1 cellular context compared by ENCODE assay signal in genomic region chr4:76571274-76571673, GRCh38.
TF ChIP-seq lines count a peak whose summit lies in the region.

No MANE protein-coding gene starts in this region.

TF ChIP-seq in HepG2, 621 proteins besides CTCF, POLR2A, EP300 and RAD21 (continued from another document and continues in another):
- TF ChIP-seq, protein P1, sequence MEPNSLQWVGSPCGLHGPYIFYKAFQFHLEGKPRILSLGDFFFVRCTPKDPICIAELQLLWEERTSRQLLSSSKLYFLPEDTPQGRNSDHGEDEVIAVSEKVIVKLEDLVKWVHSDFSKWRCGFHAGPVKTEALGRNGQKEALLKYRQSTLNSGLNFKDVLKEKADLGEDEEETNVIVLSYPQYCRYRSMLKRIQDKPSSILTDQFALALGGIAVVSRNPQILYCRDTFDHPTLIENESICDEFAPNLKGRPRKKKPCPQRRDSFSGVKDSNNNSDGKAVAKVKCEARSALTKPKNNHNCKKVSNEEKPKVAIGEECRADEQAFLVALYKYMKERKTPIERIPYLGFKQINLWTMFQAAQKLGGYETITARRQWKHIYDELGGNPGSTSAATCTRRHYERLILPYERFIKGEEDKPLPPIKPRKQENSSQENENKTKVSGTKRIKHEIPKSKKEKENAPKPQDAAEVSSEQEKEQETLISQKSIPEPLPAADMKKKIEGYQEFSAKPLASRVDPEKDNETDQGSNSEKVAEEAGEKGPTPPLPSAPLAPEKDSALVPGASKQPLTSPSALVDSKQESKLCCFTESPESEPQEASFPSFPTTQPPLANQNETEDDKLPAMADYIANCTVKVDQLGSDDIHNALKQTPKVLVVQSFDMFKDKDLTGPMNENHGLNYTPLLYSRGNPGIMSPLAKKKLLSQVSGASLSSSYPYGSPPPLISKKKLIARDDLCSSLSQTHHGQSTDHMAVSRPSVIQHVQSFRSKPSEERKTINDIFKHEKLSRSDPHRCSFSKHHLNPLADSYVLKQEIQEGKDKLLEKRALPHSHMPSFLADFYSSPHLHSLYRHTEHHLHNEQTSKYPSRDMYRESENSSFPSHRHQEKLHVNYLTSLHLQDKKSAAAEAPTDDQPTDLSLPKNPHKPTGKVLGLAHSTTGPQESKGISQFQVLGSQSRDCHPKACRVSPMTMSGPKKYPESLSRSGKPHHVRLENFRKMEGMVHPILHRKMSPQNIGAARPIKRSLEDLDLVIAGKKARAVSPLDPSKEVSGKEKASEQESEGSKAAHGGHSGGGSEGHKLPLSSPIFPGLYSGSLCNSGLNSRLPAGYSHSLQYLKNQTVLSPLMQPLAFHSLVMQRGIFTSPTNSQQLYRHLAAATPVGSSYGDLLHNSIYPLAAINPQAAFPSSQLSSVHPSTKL (CRISPR knock-in tag; IDR thresholded peaks at IDR 0.05), result peak; percentile 76
- TF ChIP-seq ZNF260 (CRISPR knock-in tag; IDR thresholded peaks at IDR 0.05; ENCODE audit: borderline replicate concordance, low read depth) (no peak), ZNF607 (CRISPR knock-in tag; IDR thresholded peaks at IDR 0.05; ENCODE audit: borderline replicate concordance) (no peak), THAP11 (CRISPR knock-in tag; IDR thresholded peaks at IDR 0.05) (0 out of 2 replicates have a peak, but pooled peaks have one; percentile 20), ZFX (CRISPR knock-in tag; IDR thresholded peaks at IDR 0.05; ENCODE audit: low read depth) (no peak), ZNF280D (CRISPR knock-in tag; IDR thresholded peaks at IDR 0.05) (no peak), FOXJ3 (CRISPR knock-in tag; IDR thresholded peaks at IDR 0.05; ENCODE audit: borderline replicate concordance) (peak; percentile 45; the same call in 1 of the 2 replicates), SOX6 (IDR thresholded peaks at IDR 0.05) (no peak), SOX6 (CRISPR knock-in tag; IDR thresholded peaks at IDR 0.05) (peak; percentile 80), PREB (CRISPR knock-in tag; IDR thresholded peaks at IDR 0.05) (no peak), ZBTB10 (CRISPR knock-in tag; IDR thresholded peaks at IDR 0.05; ENCODE audit: borderline replicate concordance) (no peak), SIN3B (IDR thresholded peaks at IDR 0.05; ENCODE audit: low read length) (no peak), ATF7 (IDR thresholded peaks at IDR 0.05) (no peak), ATF7 (CRISPR knock-in tag; IDR thresholded peaks at IDR 0.05) (no peak), ZBTB33 (CRISPR knock-in tag; IDR thresholded peaks at IDR 0.05) (no peak), ZNF720 (CRISPR knock-in tag; IDR thresholded peaks at IDR 0.05) (no peak), ZNF644 (CRISPR knock-in tag; IDR thresholded peaks at IDR 0.05; ENCODE audit: low read depth) (peak; percentile 48; the same call in 1 of the 2 replicates), ISX (CRISPR knock-in tag; conservative IDR thresholded peaks at IDR 0.05) (no peak), ZNF558 (CRISPR knock-in tag; IDR thresholded peaks at IDR 0.05; ENCODE audit: borderline replicate concordance) (no peak), RARA (CRISPR knock-in tag; IDR thresholded peaks at IDR 0.05) (peak; percentile 66), YY1 (IDR thresholded peaks at IDR 0.05; ENCODE audit: insufficient read depth, insufficient replicate concordance, low read depth, low read length) (no peak), NR2F2 (IDR thresholded peaks at IDR 0.05; ENCODE audit: borderline replicate concordance, low read depth) (peak; percentile 53; the same call in 1 of the 2 replicates), NR2F1 (CRISPR knock-in tag; IDR thresholded peaks at IDR 0.05) (peak in 1 of 2 experiments; percentile 68; a peak in 2 of 4 replicates), GATAD2A (CRISPR knock-in tag; IDR thresholded peaks at IDR 0.05) (peak; percentile 48; the same call in 1 of the 2 replicates), TBX3 (IDR thresholded peaks at IDR 0.05; ENCODE audit: borderline replicate concordance) (peak; percentile 73; the same call in 1 of the 2 replicates), BHLHE40 (IDR thresholded peaks at IDR 0.05; ENCODE audit: low read length) (peak; percentile 91), SMYD3 (CRISPR knock-in tag; IDR thresholded peaks at IDR 0.05) (no peak), MZF1 (CRISPR knock-in tag; IDR thresholded peaks at IDR 0.05; ENCODE audit: borderline replicate concordance) (no peak), ZNF33A (CRISPR knock-in tag; IDR thresholded peaks at IDR 0.05; ENCODE audit: borderline replicate concordance) (no peak)
- TF ChIP-seq, protein P2, sequence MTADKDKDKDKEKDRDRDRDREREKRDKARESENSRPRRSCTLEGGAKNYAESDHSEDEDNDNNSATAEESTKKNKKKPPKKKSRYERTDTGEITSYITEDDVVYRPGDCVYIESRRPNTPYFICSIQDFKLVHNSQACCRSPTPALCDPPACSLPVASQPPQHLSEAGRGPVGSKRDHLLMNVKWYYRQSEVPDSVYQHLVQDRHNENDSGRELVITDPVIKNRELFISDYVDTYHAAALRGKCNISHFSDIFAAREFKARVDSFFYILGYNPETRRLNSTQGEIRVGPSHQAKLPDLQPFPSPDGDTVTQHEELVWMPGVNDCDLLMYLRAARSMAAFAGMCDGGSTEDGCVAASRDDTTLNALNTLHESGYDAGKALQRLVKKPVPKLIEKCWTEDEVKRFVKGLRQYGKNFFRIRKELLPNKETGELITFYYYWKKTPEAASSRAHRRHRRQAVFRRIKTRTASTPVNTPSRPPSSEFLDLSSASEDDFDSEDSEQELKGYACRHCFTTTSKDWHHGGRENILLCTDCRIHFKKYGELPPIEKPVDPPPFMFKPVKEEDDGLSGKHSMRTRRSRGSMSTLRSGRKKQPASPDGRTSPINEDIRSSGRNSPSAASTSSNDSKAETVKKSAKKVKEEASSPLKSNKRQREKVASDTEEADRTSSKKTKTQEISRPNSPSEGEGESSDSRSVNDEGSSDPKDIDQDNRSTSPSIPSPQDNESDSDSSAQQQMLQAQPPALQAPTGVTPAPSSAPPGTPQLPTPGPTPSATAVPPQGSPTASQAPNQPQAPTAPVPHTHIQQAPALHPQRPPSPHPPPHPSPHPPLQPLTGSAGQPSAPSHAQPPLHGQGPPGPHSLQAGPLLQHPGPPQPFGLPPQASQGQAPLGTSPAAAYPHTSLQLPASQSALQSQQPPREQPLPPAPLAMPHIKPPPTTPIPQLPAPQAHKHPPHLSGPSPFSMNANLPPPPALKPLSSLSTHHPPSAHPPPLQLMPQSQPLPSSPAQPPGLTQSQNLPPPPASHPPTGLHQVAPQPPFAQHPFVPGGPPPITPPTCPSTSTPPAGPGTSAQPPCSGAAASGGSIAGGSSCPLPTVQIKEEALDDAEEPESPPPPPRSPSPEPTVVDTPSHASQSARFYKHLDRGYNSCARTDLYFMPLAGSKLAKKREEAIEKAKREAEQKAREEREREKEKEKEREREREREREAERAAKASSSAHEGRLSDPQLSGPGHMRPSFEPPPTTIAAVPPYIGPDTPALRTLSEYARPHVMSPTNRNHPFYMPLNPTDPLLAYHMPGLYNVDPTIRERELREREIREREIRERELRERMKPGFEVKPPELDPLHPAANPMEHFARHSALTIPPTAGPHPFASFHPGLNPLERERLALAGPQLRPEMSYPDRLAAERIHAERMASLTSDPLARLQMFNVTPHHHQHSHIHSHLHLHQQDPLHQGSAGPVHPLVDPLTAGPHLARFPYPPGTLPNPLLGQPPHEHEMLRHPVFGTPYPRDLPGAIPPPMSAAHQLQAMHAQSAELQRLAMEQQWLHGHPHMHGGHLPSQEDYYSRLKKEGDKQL (CRISPR knock-in tag; IDR thresholded peaks at IDR 0.05; ENCODE audit: low read depth), result peak; percentile 64; the same call in 1 of the 2 replicates
- TF ChIP-seq, protein P3, sequence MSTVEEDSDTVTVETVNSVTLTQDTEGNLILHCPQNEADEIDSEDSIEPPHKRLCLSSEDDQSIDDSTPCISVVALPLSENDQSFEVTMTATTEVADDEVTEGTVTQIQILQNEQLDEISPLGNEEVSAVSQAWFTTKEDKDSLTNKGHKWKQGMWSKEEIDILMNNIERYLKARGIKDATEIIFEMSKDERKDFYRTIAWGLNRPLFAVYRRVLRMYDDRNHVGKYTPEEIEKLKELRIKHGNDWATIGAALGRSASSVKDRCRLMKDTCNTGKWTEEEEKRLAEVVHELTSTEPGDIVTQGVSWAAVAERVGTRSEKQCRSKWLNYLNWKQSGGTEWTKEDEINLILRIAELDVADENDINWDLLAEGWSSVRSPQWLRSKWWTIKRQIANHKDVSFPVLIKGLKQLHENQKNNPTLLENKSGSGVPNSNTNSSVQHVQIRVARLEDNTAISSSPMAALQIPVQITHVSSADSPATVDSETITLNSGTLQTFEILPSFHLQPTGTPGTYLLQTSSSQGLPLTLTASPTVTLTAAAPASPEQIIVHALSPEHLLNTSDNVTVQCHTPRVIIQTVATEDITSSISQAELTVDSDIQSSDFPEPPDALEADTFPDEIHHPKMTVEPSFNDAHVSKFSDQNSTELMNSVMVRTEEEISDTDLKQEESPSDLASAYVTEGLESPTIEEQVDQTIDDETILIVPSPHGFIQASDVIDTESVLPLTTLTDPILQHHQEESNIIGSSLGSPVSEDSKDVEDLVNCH (CRISPR knock-in tag; IDR thresholded peaks at IDR 0.05), result no peak
- TF ChIP-seq, protein P4, sequence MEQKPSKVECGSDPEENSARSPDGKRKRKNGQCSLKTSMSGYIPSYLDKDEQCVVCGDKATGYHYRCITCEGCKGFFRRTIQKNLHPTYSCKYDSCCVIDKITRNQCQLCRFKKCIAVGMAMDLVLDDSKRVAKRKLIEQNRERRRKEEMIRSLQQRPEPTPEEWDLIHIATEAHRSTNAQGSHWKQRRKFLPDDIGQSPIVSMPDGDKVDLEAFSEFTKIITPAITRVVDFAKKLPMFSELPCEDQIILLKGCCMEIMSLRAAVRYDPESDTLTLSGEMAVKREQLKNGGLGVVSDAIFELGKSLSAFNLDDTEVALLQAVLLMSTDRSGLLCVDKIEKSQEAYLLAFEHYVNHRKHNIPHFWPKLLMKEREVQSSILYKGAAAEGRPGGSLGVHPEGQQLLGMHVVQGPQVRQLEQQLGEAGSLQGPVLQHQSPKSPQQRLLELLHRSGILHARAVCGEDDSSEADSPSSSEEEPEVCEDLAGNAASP (CRISPR knock-in tag; IDR thresholded peaks at IDR 0.05; ENCODE audit: borderline replicate concordance), result no peak
